In the genomic region with DNA sequence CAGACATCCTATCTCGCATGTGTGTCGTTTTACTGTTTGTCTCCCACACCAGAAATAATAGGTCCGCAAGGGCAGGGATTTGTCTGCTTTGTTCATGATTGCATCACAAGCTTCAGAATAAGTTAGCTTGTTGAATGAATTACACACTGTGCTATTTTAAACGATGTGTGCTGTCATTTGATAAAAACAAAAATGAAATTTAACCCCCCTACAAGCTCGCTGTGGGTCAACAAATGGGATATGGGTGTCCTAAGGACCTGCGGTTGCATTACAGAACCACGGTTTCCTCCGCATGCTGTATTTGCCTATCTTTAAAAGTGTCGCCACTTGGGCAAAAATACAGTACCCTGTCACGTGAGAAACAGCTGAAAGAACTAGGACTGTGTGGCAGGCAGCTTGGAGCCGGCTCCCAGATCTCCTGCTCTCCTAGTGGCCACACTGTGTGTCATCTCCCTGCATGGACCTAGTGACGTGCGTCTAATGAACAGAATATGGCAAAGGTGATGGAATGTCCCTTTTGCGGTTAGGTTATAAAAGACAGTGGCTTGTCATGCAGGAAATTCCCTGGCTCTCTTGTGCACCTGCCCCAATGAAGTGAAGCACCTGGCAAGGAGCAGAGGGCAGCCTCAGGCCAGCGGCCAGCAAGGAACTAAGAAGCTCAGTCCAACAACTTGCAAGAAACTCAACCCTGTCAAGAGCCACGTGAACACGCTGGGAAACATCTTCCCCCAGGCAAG, we compare ENCODE assay signal across 10 cellular contexts. TPM values are rescaled to one million over a fixed set of nuclear protein-coding genes. Genes with fewer than 3 reads are reported as not detected.
DNase-seq lines count a peak whose midpoint lies in the region; ATAC-seq and TF ChIP-seq lines count a peak whose summit lies in the region.
"Had no signal": no experiment of that assay in that cellular context is flagged by ENCODE, and none has a peak within 500 bp of the region (broad histone marks: within the 10 kb centered on the region; RNA-seq: fewer than 3 reads in every experiment).

No MANE protein-coding gene starts in this region.

- in situ Hi-C loops in IMR-90 (cut with MboI; ENCODE audit: low sequenced_read_pairs): loop anchor here (25.0 kb wide), 1 partner anchor 289 kb away; no protein-coding TSS in a partner anchor

- no peak overlapping the region for H2AK9ac ChIP-seq in IMR-90 (replicated peaks; ENCODE audit: low read depth, low read length, poor library complexity)

- H3K27ac ChIP-seq in IMR-90 (ENCODE audit: insufficient read depth, low read length) (no peak overlapping the region), spleen (peak overlapping the region in 4 of 8 donors; percentile 12 to 61 (median 23))

- TF ChIP-seq POLR2A in IMR-90 (IDR thresholded peaks at IDR 0.05; ENCODE audit: low read depth, low read length) (no peak), spleen (IDR thresholded peaks at IDR 0.05) (no peak)

- no peak overlapping the region for H4K91ac ChIP-seq in IMR-90 (ENCODE audit: insufficient read depth, low read depth, low read length)

- dilution Hi-C loops in IMR-90 (cut with HindIII; ENCODE audit: low sequenced_read_pairs, unreplicated experiment): no loop called here

- H3K36me3 Mint-ChIP-seq in glutamatergic neuron (ENCODE audit: unreplicated experiment): peaks cover 5% of the 10 kb centered on the region

- H3K36me3 ChIP-seq in IMR-90 (ENCODE audit: control insufficient read depth, insufficient read depth, low read length): peaks cover 28% of the 10 kb centered on the region
- H3K36me3 ChIP-seq in spleen: peaks cover 0 to 76% (median 25%) of the 10 kb centered on the region in 6 donors

- peaks cover 12% of the 10 kb centered on the region for H3K4me1 ChIP-seq in IMR-90 (ENCODE audit: control insufficient read depth, insufficient read depth, low read length)
- H3K4me1 ChIP-seq in spleen: peaks cover 0 to 63% (median 37%) of the 10 kb centered on the region in 6 donors

- H3K9me3 Mint-ChIP-seq in glutamatergic neuron (ENCODE audit: unreplicated experiment): peaks cover 2% of the 10 kb centered on the region
- H3K9me3 Mint-ChIP-seq: activated T-cell treated with anti-CD3 and anti-CD28 coated beads, Interleukin-2, amount 50 U/mL, for 4 hours had no signal

- BruUV-seq in IMR-90 (replicated peaks; lab: Mats Ljungman, UMichigan): no TSS peak

- H2AFZ ChIP-seq in IMR-90 (replicated peaks; ENCODE audit: low read length, poor library complexity): no peak overlapping the region

- H3K18ac ChIP-seq in IMR-90 (ENCODE audit: low read depth, low read length): no peak overlapping the region

- no peak overlapping the region for H3K4me2 ChIP-seq in IMR-90 (ENCODE audit: low read depth, low read length)

- no peak overlapping the region for H2BK120ac ChIP-seq in IMR-90 (ENCODE audit: low read depth, low read length)

- H3K9ac ChIP-seq in IMR-90 (ENCODE audit: low read depth, low read length): no peak overlapping the region

- H4K20me1 ChIP-seq in IMR-90 (ENCODE audit: insufficient read depth, low read length): peaks cover 26% of the 10 kb centered on the region

- intact Hi-C loops in IMR-90 (cut with micrococcal nuclease) (no loop called here), spleen (cut with DNase I; ENCODE audit: low total_unique reads) (no loop called here)

- CTCF ChIA-PET in IMR-90 (lab: Yijun Ruan, JAX): interaction anchor here (1.1 to 1.4 kb wide), 2 partner anchors 10 to 12 kb away, joined by 3 to 4 read pairs; no protein-coding TSS in a partner anchor

- H3K27me3 ChIP-seq in IMR-90 (ENCODE audit: control insufficient read depth, insufficient read depth, low read length) (no peaks in the 10 kb centered on the region), spleen (replicated peaks in 1 of 7) (no peaks in the 10 kb centered on the region)

- H3K4me3 ChIP-seq in IMR-90 (ENCODE audit: insufficient read depth, low read depth, low read length) (no peak overlapping the region), spleen (no peak overlapping the region)

- no peak overlapping the region for H3K4ac ChIP-seq in IMR-90 (ENCODE audit: low read depth, low read length)

- peak; percentile 18 for TF ChIP-seq CTCF in GM12873 (IDR thresholded peaks at IDR 0.05; ENCODE audit: insufficient read depth, low read depth, low read length, missing control alignments)
- no peak for TF ChIP-seq CTCF in IMR-90 (conservative IDR thresholded peaks at IDR 0.05; ENCODE audit: low read depth, low read length)
- TF ChIP-seq CTCF in glutamatergic neuron (IDR thresholded peaks at IDR 0.05; ENCODE audit: partially characterized antibody, unreplicated experiment): no peak
- no peak for TF ChIP-seq CTCF in spleen (IDR thresholded peaks at IDR 0.05 in 8 of 11, conservative IDR thresholded peaks at IDR 0.05 in 3 of 11)

- no peak overlapping the region; the same call in 1 of the 2 replicates for H2AK5ac ChIP-seq in IMR-90 (ENCODE audit: low read depth, low read length)

- peak; percentile 30 for ATAC-seq in GM21390 (IDR thresholded peaks at IDR 0.05; ENCODE audit: unreplicated experiment)
- no peak for ATAC-seq in IMR-90 (ENCODE audit: low read depth)

- peak overlapping the region; percentile 78; the same call in 1 of the 2 replicates for H3K23ac ChIP-seq in IMR-90 (ENCODE audit: low read depth, low read length)

- peaks cover 56 to 66% of the 10 kb centered on the region in 2 experiments for H3K79me1 ChIP-seq in IMR-90 (ENCODE audit: low read depth in 1 of 2, low read length in 2 of 2)

- no peak overlapping the region for H3K4me3 Mint-ChIP-seq in glutamatergic neuron (ENCODE audit: unreplicated experiment)
- H3K4me3 Mint-ChIP-seq: activated T-cell treated with anti-CD3 and anti-CD28 coated beads, Interleukin-2, amount 50 U/mL, for 4 hours had no signal

- 100% methylated on average over 4 of the region's 17 CpGs; no CpG with 5 or more reads in 1 of the 2 experiments for WGBS in IMR-90 (ENCODE audit: extremely low coverage in 2 of 2, insufficient read length in 1 of 2), 2 experiments
- WGBS in spleen, 5 donors: 59 to 82% (median 71%) methylated on average over 16 to 17 of the region's 17 CpGs

- H3K14ac ChIP-seq in IMR-90 (replicated peaks; ENCODE audit: low read depth, low read length): peak overlapping the region; percentile 31; the same call in 1 of the 2 replicates

- no peak overlapping the region for H2BK15ac ChIP-seq in IMR-90 (ENCODE audit: low read depth, low read length)

- no peak overlapping the region for H3K56ac ChIP-seq in IMR-90 (ENCODE audit: extremely low read depth, insufficient read depth, low read length)

- peaks cover 28% of the 10 kb centered on the region for H3K9me1 ChIP-seq in IMR-90 (ENCODE audit: insufficient read depth, low read length)

- peak overlapping the region; percentile 71 for H3K27ac Mint-ChIP-seq in glutamatergic neuron (ENCODE audit: unreplicated experiment)

- DNase-seq in IMR-90 (no peak), glutamatergic neuron (no peak), SK-N-DZ (ENCODE audit: low spot score) (no peak), spleen (no peak), OCI-M2 (lab: John Stamatoyannopoulos, UW; ENCODE audit: unreplicated experiment) (no peak)
- DNase-seq in activated CD4-positive, alpha-beta T cell treated with anti-CD3 and anti-CD28 coated beads, Interleukin-2, amount 50 U/mL, for 1 hour: no peak
- DNase-seq: activated T-cell treated with anti-CD3 and anti-CD28 coated beads, Interleukin-2, amount 50 U/mL, for 4 hours; NCI-H1930 had no signal

- no peak overlapping the region for H2BK5ac ChIP-seq in IMR-90 (ENCODE audit: low read depth, low read length, poor library complexity, severe bottlenecking)

- H4K5ac ChIP-seq in IMR-90 (ENCODE audit: low read depth, low read length): no peak overlapping the region

- no peak overlapping the region for H2BK20ac ChIP-seq in IMR-90 (ENCODE audit: low read depth, low read length)

- peaks cover 9% of the 10 kb centered on the region for H3K27me3 Mint-ChIP-seq in glutamatergic neuron (ENCODE audit: unreplicated experiment)

- H3K9me3 ChIP-seq in IMR-90 (ENCODE audit: control insufficient read depth, insufficient read depth, low read length) (no peaks in the 10 kb centered on the region), spleen (no peaks in the 10 kb centered on the region)

- H3K4me1 Mint-ChIP-seq in glutamatergic neuron (ENCODE audit: low read depth, unreplicated experiment): peaks cover 17% of the 10 kb centered on the region

- H4K8ac ChIP-seq in IMR-90 (ENCODE audit: low read depth in 2 of 2, low read length in 2 of 2): no peak overlapping the region

- POLR2A ChIA-PET in IMR-90 (lab: Charles Lee; ENCODE audit: unreplicated experiment): interaction anchor here (0.5 kb wide), 1 partner anchor 32 kb away, joined by 3 read pairs; no protein-coding TSS in a partner anchor

- no peak for TF ChIP-seq RAD21 in IMR-90 (IDR thresholded peaks at IDR 0.05; ENCODE audit: low read length)

TF ChIP-seq in IMR-90, 13 proteins besides CTCF, POLR2A, EP300 and RAD21:
- no peak for TF ChIP-seq USF2 (IDR thresholded peaks at IDR 0.05; ENCODE audit: low read depth, low read length)
- peak; percentile 71 for TF ChIP-seq CEBPB (IDR thresholded peaks at IDR 0.05; ENCODE audit: low read depth, low read length)

RNA-seq across cellular contexts. Expression of gene CRYGN, which starts 32.9 kb away (rescaled TPM):
- total RNA-seq in IMR-90 (2012; rRNA removed) (not detected in 2 replicates), glutamatergic neuron (ENCODE audit: unreplicated experiment) (not detected), spleen (1 to 10 TPM in 3 of 7 donors, under 1 TPM in 3, not detected in 1; 0.17 to 2.5 (median 0.92) TPM)
- polyA plus RNA-seq in IMR-90 (2012; rRNA removed) (not detected in 2 replicates), spleen (under 1 TPM; 0.27 to 0.72 (median 0.32) TPM)
- not detected in 2 replicates for polyA plus RNA-seq in IMR-90 (2012; cell fraction: cytosol; rRNA removed)
- 0.12 and 0.14 TPM in 2 replicates for polyA plus RNA-seq in IMR-90 (2012; cell fraction: nucleus; rRNA removed; ENCODE audit: low replicate concordance)
- 0.05 TPM in 1 of 2 replicates, not detected in the other for polyA plus RNA-seq in SK-N-DZ (2014; cell fraction: cytosol; rRNA removed)
- polyA plus RNA-seq in SK-N-DZ (2014; cell fraction: nucleus; rRNA removed): not detected in 2 replicates
- total RNA-seq: activated T-cell treated with anti-CD3 and anti-CD28 coated beads, Interleukin-2, amount 50 U/mL, for 4 hours had no signal

RNA-seq across cellular contexts. Expression of gene RHEB, which starts 46.9 kb away (rescaled TPM):
- total RNA-seq in IMR-90 (2012; rRNA removed): 19.7 and 45.5 TPM in 2 replicates
- polyA plus RNA-seq in IMR-90 (2012; rRNA removed): 56.8 and 67.2 TPM in 2 replicates
- 67.9 and 82.1 TPM in 2 replicates for polyA plus RNA-seq in IMR-90 (2012; cell fraction: cytosol; rRNA removed)
- polyA plus RNA-seq in IMR-90 (2012; cell fraction: nucleus; rRNA removed; ENCODE audit: low replicate concordance): 15.7 and 32.1 TPM in 2 replicates
- 88.2 TPM for total RNA-seq in glutamatergic neuron (ENCODE audit: unreplicated experiment)
- 167 and 203 TPM in 2 replicates for polyA plus RNA-seq in SK-N-DZ (2014; cell fraction: cytosol; rRNA removed)
- polyA plus RNA-seq in SK-N-DZ (2014; cell fraction: nucleus; rRNA removed): 118 and 142 TPM in 2 replicates
- total RNA-seq in spleen: 10 to 100 TPM; 63.6 to 89.9 (median 76.3) TPM
- polyA plus RNA-seq in spleen: 10 to 100 TPM; 42.3 to 75.1 (median 69.8) TPM
